In the genomic region with DNA sequence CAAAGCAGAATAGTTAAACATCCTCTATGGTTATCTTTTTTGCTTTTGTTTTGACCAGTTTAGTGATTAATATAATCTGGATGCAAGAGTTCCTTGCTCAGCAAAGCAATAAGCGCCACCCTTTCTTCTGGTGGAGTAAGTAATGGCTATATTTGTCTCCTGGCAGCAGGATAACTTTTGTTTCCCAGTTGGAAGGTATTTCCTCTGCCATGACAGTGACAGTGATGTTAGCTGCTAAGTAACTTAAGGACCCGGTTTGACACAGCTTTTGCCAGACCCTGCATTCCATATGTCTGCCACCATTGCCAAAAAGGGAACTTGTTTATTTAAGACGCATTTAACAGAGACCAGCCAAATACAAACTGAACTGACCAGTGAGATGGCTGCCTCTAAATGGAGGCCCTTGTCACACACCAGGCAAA, we compare ENCODE assay signal across 16 cellular contexts.
A peak's percentile ranks its signal among the peaks of the same experiment; 100 is the strongest.
DNase-seq lines count a peak whose midpoint lies in the region; ATAC-seq and TF ChIP-seq lines count a peak whose summit lies in the region.
"Had no signal": no experiment of that assay in that cellular context is flagged by ENCODE, and none has a peak within 500 bp of the region (broad histone marks: within the 10 kb centered on the region; RNA-seq: fewer than 3 reads in every experiment).

No MANE protein-coding gene starts in this region.

- peak in 1 of 2 donors; percentile 17 for TF ChIP-seq CTCF in right atrium auricular region (IDR thresholded peaks at IDR 0.05)

- peak; percentile 51 for DNase-seq in GM23248
- DNase-seq in cerebellum (ENCODE audit: low spot score), result peak; percentile 5
- no peak for DNase-seq in right atrium auricular region (ENCODE audit: low spot score)
- no peak for DNase-seq in DMS153 (lab: John Stamatoyannopoulos, UW)
- DNase-seq in UCSD-AML1 (lab: John Stamatoyannopoulos, UW; ENCODE audit: unreplicated experiment), result no peak
- no peak for DNase-seq in NCI-H774 (lab: John Stamatoyannopoulos, UW)
- DNase-seq: activated CD8-positive, alpha-beta T cell treated with anti-CD3 and anti-CD28 coated beads, Interleukin-2, amount 10 ng/mL, durations not matched to agents 7 days and 5 days; activated effector memory CD4-positive, alpha-beta T cell treated with anti-CD3 and anti-CD28 coated beads, Interleukin-2, amount 50 U/mL, for 16 hours; brain microvascular endothelial cell; effector memory CD8-positive, alpha-beta T cell; NCI-H2171 treated with DMSO at 0.1 percent for 48 hours had no signal

- no peak overlapping the region for H3K9ac ChIP-seq in GM23248
- H3K9ac ChIP-seq: BLaER1 had no signal

- H3K27me3 ChIP-seq in GM23248 (replicated peaks; ENCODE audit: insufficient read depth), result no peaks in the 10 kb centered on the region
- H3K27me3 ChIP-seq in right atrium auricular region, result no peaks in the 10 kb centered on the region
- H3K27me3 ChIP-seq in neuron (ENCODE audit: insufficient read depth, low read length), result no peaks in the 10 kb centered on the region
- H3K27me3 ChIP-seq: BLaER1, brain microvascular endothelial cell, SJSA1 had no signal

- H3K27ac ChIP-seq in GM23248 (no peak overlapping the region), right atrium auricular region (peak overlapping the region; percentile 51 to 71)
- H3K27ac ChIP-seq: BLaER1, brain microvascular endothelial cell, SJSA1 had no signal

- no peak overlapping the region for H3K4me3 ChIP-seq in GM23248
- no peak overlapping the region for H3K4me3 ChIP-seq in right atrium auricular region
- no peak overlapping the region for H3K4me3 ChIP-seq in neuron (ENCODE audit: low read length)
- H3K4me3 ChIP-seq: BLaER1, lung, SJSA1 had no signal

- H3K4me1 ChIP-seq in GM23248 (ENCODE audit: insufficient read depth) (peaks cover 8% of the 10 kb centered on the region; the same call in 1 of the 2 replicates), right atrium auricular region (peaks cover 0 to 12% of the 10 kb centered on the region in 2 donors), neuron (ENCODE audit: insufficient read depth, low read length) (peaks cover 30% of the 10 kb centered on the region)
- H3K4me1 ChIP-seq: BLaER1 had no signal

- peak overlapping the region; percentile 48 for H2AFZ ChIP-seq in GM23248
- H2AFZ ChIP-seq in neuron (ENCODE audit: low read depth, low read length), result peak overlapping the region; percentile 9

- whole genome bisulfite sequencing in GM23248 (ENCODE audit: low coverage in 1 of 2, low lambda C conversion rate in 2 of 2, missing lambda C conversion rate in 2 of 2), 2 experiments, result 16 to 23% methylated on average over 3 of the region's 3 CpGs

- in situ Hi-C loops in GM23248 (cut with MboI), result no loop called here

- H3K36me3 ChIP-seq in GM23248 (ENCODE audit: low read depth) (no peaks in the 10 kb centered on the region), right atrium auricular region (no peaks in the 10 kb centered on the region), neuron (ENCODE audit: insufficient read depth, low read length) (peaks cover 3% of the 10 kb centered on the region)
- H3K36me3 ChIP-seq: BLaER1, SJSA1 had no signal

- no peaks in the 10 kb centered on the region for H3F3A ChIP-seq in GM23248 (ENCODE audit: insufficient read depth)

- H3K9me3 ChIP-seq in GM23248 (ENCODE audit: low read depth) (no peaks in the 10 kb centered on the region), right atrium auricular region (no peaks in the 10 kb centered on the region), neuron (ENCODE audit: low read length) (no peaks in the 10 kb centered on the region)
- H3K9me3 ChIP-seq: BLaER1, SJSA1 had no signal

- no peak for ATAC-seq in HG02870 (IDR thresholded peaks at IDR 0.05; ENCODE audit: unreplicated experiment)
- ATAC-seq: activated CD8-positive, alpha-beta T cell treated with anti-CD3 and anti-CD28 coated beads, Interleukin-2, amount 10 ng/mL, durations not matched to agents 7 days and 5 days; effector memory CD8-positive, alpha-beta T cell had no signal

- H3K4me2 ChIP-seq in GM23248 (ENCODE audit: unreplicated experiment), result peak overlapping the region; percentile 11
- H3K4me2 ChIP-seq: BLaER1 had no signal

- no peaks in the 10 kb centered on the region for H3K9me2 ChIP-seq in GM23248 (ENCODE audit: insufficient read depth)

- H4K20me1 ChIP-seq in GM23248 (ENCODE audit: insufficient read depth), result no peaks in the 10 kb centered on the region
- H4K20me1 ChIP-seq: BLaER1 had no signal

- H3K79me2 ChIP-seq in GM23248 (ENCODE audit: insufficient read depth), result no peaks in the 10 kb centered on the region

Comparison
In these comparisons a context has a peak if more than half of its experiments do, and no peak if none do; other contexts are left out.
1. DNase-seq: peak in GM23248 (single experiment) and cerebellum (single experiment); none in right atrium auricular region (single experiment), DMS153 (single experiment), UCSD-AML1 (single experiment) and NCI-H774 (single experiment).